27 cellular contexts compared by ENCODE assay signal in the genomic region with DNA sequence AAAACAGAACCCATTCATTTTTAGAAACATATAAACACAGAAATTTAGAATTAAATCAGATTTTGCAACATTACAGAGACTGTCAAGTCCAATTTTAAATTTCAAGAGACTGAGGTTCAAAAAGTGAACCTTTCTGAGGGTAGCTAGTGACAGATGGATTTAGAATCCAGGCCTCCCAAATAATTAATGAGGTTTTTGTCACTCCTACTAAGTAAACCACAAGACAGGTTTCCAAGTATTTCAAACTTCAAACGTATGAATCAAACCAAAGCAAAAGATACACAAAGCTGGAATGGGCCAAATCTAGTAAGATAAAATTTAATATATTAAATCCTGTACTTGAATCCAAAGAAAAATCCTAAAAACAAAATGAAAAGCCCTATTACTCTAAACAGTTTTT.
"Had no signal": no experiment of that assay in that cellular context is flagged by ENCODE, and none has a peak within 500 bp of the region (broad histone marks: within the 10 kb centered on the region; RNA-seq: fewer than 3 reads in every experiment).

No MANE protein-coding gene starts in this region.

- H3K27ac Mint-ChIP-seq: activated CD4-positive, alpha-beta T cell treated with anti-CD3 and anti-CD28 coated beads for 36 hours; activated naive CD4-positive, alpha-beta T cell treated with anti-CD3 and anti-CD28 coated beads for 36 hours; activated naive CD8-positive, alpha-beta T cell treated with anti-CD3 and anti-CD28 coated beads, Interleukin-2, amount 10 ng/mL, durations not matched to agents 7 days and 5 days; stimulated activated naive CD8-positive, alpha-beta T cell treated with anti-CD3 and anti-CD28 coated beads, Interleukin-15, Interleukin-2, amounts not matched to agents 100 ng/mL and 50 ng/mL, for 24 hours; WTC11 had no signal

- H3K27me3 Mint-ChIP-seq: activated CD4-positive, alpha-beta T cell treated with anti-CD3 and anti-CD28 coated beads for 36 hours; activated naive CD8-positive, alpha-beta T cell treated with anti-CD3 and anti-CD28 coated beads, Interleukin-2, amount 10 ng/mL, durations not matched to agents 7 days and 5 days; naive thymus-derived CD8-positive, alpha-beta T cell; stimulated activated naive CD8-positive, alpha-beta T cell treated with anti-CD3 and anti-CD28 coated beads, Interleukin-15, Interleukin-2, amounts not matched to agents 100 ng/mL and 50 ng/mL, for 24 hours had no signal

- H3K36me3 ChIP-seq: ovary, thyroid gland had no signal

- H3K9me3 Mint-ChIP-seq: activated naive CD4-positive, alpha-beta T cell treated with anti-CD3 and anti-CD28 coated beads for 36 hours; activated naive CD8-positive, alpha-beta T cell treated with anti-CD3 and anti-CD28 coated beads, Interleukin-2, amount 10 ng/mL, durations not matched to agents 7 days and 5 days; immature natural killer cell; naive thymus-derived CD8-positive, alpha-beta T cell; stimulated activated naive CD8-positive, alpha-beta T cell treated with anti-CD3 and anti-CD28 coated beads, Interleukin-15, Interleukin-2, amounts not matched to agents 100 ng/mL and 50 ng/mL, for 24 hours; WTC11 had no signal

- H3K4me1 Mint-ChIP-seq: WTC11 had no signal

- H3K27ac ChIP-seq: lower lobe of right lung, ovary, psoas muscle, right atrium auricular region, thyroid gland had no signal

- DNase-seq: activated CD4-positive, alpha-beta T cell treated with anti-CD3 and anti-CD28 coated beads for 36 hours; activated CD4-positive, alpha-beta T cell treated with anti-CD3 and anti-CD28 coated beads, Interleukin-2, amount 50 U/mL, for 4 hours; activated CD8-positive, alpha-beta memory T cell treated with anti-CD3 and anti-CD28 coated beads for 24 hours; activated CD8-positive, alpha-beta memory T cell treated with anti-CD3 and anti-CD28 coated beads, Interleukin-2, amount 50 U/mL, for 4 hours; activated naive CD4-positive, alpha-beta T cell treated with anti-CD3 and anti-CD28 coated beads for 36 hours; activated naive CD8-positive, alpha-beta T cell treated with anti-CD3 and anti-CD28 coated beads, Interleukin-2, amount 10 ng/mL, durations not matched to agents 7 days and 5 days; activated T-cell treated with anti-CD3 and anti-CD28 coated beads, Interleukin-2, amount 50 U/mL, for 48 hours; amygdala; body of pancreas; caudate nucleus; dermis blood vessel endothelial cell; effector CD8-positive, alpha-beta T cell; erythroblast; foreskin fibroblast; immature natural killer cell; lower lobe of right lung; naive thymus-derived CD8-positive, alpha-beta T cell; ovary; psoas muscle; stimulated activated CD4-positive, alpha-beta T cell treated with anti-CD3 and anti-CD28 coated beads, Interleukin-12 subunit alpha, Interleukin-12 subunit beta, amount 100 ng/mL, for 4 hours; stimulated activated CD4-positive, alpha-beta T cell treated with anti-CD3 and anti-CD28 coated beads, Interleukin-4, amount 100 ng/mL, for 4 hours; substantia nigra; T1000; thyroid gland had no signal

- H3K27me3 ChIP-seq: body of pancreas, ovary, right atrium auricular region, thyroid gland had no signal

- H3K9me3 ChIP-seq: body of pancreas, lower lobe of right lung, ovary, psoas muscle, right atrium auricular region, thyroid gland had no signal

- H3K4me3 Mint-ChIP-seq: activated CD4-positive, alpha-beta T cell treated with anti-CD3 and anti-CD28 coated beads for 36 hours; activated naive CD4-positive, alpha-beta T cell treated with anti-CD3 and anti-CD28 coated beads for 36 hours; activated naive CD8-positive, alpha-beta T cell treated with anti-CD3 and anti-CD28 coated beads, Interleukin-2, amount 10 ng/mL, durations not matched to agents 7 days and 5 days; immature natural killer cell; stimulated activated naive CD8-positive, alpha-beta T cell treated with anti-CD3 and anti-CD28 coated beads, Interleukin-15, Interleukin-2, amounts not matched to agents 100 ng/mL and 50 ng/mL, for 24 hours; WTC11 had no signal

- H3K4me3 ChIP-seq: body of pancreas, lower lobe of right lung, ovary, psoas muscle, right atrium auricular region, thyroid gland had no signal

- H3K4me1 ChIP-seq: right atrium auricular region, thyroid gland had no signal
